Comparison of ENCODE assay signal across 26 cellular contexts in genomic region chr2:205629021-205629817, GRCh38. TPM values are rescaled to one million over a fixed set of nuclear protein-coding genes. Genes with fewer than 3 reads are reported as not detected.
DNase-seq lines count a peak whose midpoint lies in the region; ATAC-seq and TF ChIP-seq lines count a peak whose summit lies in the region.
"Had no signal": no experiment of that assay in that cellular context is flagged by ENCODE, and none has a peak within 500 bp of the region (broad histone marks: within the 10 kb centered on the region; RNA-seq: fewer than 3 reads in every experiment).

No MANE protein-coding gene starts in this region.

- POLR2A ChIA-PET in activated CD4-positive, alpha-beta memory T cell treated with anti-CD3 and anti-CD28 coated beads, Interleukin-2, amount 10 ng/mL, durations not matched to agents 7 days and 5 days (lab: Charles Lee) = no interaction called here

- no peaks in the 10 kb centered on the region for H3K9me3 ChIP-seq in neural progenitor cell (ENCODE audit: low read depth)
- H3K9me3 ChIP-seq: BLaER1, breast epithelium, pancreas, upper lobe of right lung had no signal

- H3K27me3 ChIP-seq in neural progenitor cell = no peaks in the 10 kb centered on the region
- H3K27me3 ChIP-seq: BLaER1, breast epithelium, pancreas, upper lobe of right lung had no signal

- H3K27me3 Mint-ChIP-seq in activated naive CD8-positive, alpha-beta T cell treated with anti-CD3 and anti-CD28 coated beads, Interleukin-2, amount 50 U/mL, for 24 hours = peaks cover 2% of the 10 kb centered on the region
- H3K27me3 Mint-ChIP-seq in activated naive CD8-positive, alpha-beta T cell treated with anti-CD3 and anti-CD28 coated beads for 36 hours = no peaks in the 10 kb centered on the region
- peaks cover 4% of the 10 kb centered on the region for H3K27me3 Mint-ChIP-seq in neural progenitor cell (ENCODE audit: insufficient read depth, low read depth)
- no peaks in the 10 kb centered on the region for H3K27me3 Mint-ChIP-seq in activated CD4-positive, alpha-beta memory T cell treated with anti-CD3 and anti-CD28 coated beads, Interleukin-2, amount 10 ng/mL, durations not matched to agents 7 days and 5 days
- H3K27me3 Mint-ChIP-seq: activated T-helper 17 cell treated with anti-CD3 and anti-CD28 coated beads, Interleukin-2, amount 50 U/mL, for 72 hours had no signal

- H3K4me1 Mint-ChIP-seq in activated naive CD8-positive, alpha-beta T cell treated with anti-CD3 and anti-CD28 coated beads, Interleukin-2, amount 50 U/mL, for 24 hours = peaks cover 2% of the 10 kb centered on the region
- peaks cover 2% of the 10 kb centered on the region for H3K4me1 Mint-ChIP-seq in activated naive CD8-positive, alpha-beta T cell treated with anti-CD3 and anti-CD28 coated beads for 36 hours
- H3K4me1 Mint-ChIP-seq in neural progenitor cell = peaks cover 21% of the 10 kb centered on the region
- H3K4me1 Mint-ChIP-seq in activated CD4-positive, alpha-beta memory T cell treated with anti-CD3 and anti-CD28 coated beads, Interleukin-2, amount 10 ng/mL, durations not matched to agents 7 days and 5 days = no peaks in the 10 kb centered on the region
- H3K4me1 Mint-ChIP-seq: activated T-helper 17 cell treated with anti-CD3 and anti-CD28 coated beads, Interleukin-2, amount 50 U/mL, for 72 hours; immature natural killer cell; stimulated activated memory B cell treated with anti-CD40 and anti-IgM and Interleukin-4, amounts not matched to agents 10 μg/mL and 1 μg/mL and 100 μg/mL, for 72 hours had no signal

- no peak overlapping the region for H3K9ac ChIP-seq in neural progenitor cell
- H3K9ac ChIP-seq: BLaER1 had no signal

- H3K79me2 ChIP-seq in neural progenitor cell (ENCODE audit: low read depth) = no peaks in the 10 kb centered on the region

- peaks cover 14% of the 10 kb centered on the region for H3K4me1 ChIP-seq in neural progenitor cell
- H3K4me1 ChIP-seq: breast epithelium, pancreas, upper lobe of right lung had no signal

- no peaks in the 10 kb centered on the region for H3F3A ChIP-seq in neural progenitor cell (ENCODE audit: low read depth)

- H4K20me1 ChIP-seq in neural progenitor cell (ENCODE audit: low read depth) = no peaks in the 10 kb centered on the region
- H4K20me1 ChIP-seq: BLaER1 had no signal

- TF ChIP-seq CTCF in neural progenitor cell (IDR thresholded peaks at IDR 0.05) = no peak

- peak; percentile 73 for ATAC-seq in activated naive CD8-positive, alpha-beta T cell treated with anti-CD3 and anti-CD28 coated beads, Interleukin-2, amount 50 U/mL, for 24 hours
- no peak for ATAC-seq in GM18907 (IDR thresholded peaks at IDR 0.05; ENCODE audit: unreplicated experiment)
- ATAC-seq: activated T-helper 17 cell treated with anti-CD3 and anti-CD28 coated beads, Interleukin-2, amount 50 U/mL, for 72 hours; pancreas; PC-3; stimulated activated memory B cell treated with anti-CD40 and anti-IgM and Interleukin-4, amounts not matched to agents 10 μg/mL and 1 μg/mL and 100 μg/mL, for 72 hours; upper lobe of right lung had no signal

- H2AFZ ChIP-seq in neural progenitor cell (replicated peaks) = peak overlapping the region; percentile 72

- H3K27ac ChIP-seq in neural progenitor cell = no peak overlapping the region
- H3K27ac ChIP-seq: BLaER1, breast epithelium, pancreas, upper lobe of right lung had no signal

- H3K4me2 ChIP-seq in neural progenitor cell = no peak overlapping the region
- H3K4me2 ChIP-seq: BLaER1 had no signal

- CTCF ChIA-PET in activated CD4-positive, alpha-beta memory T cell treated with anti-CD3 and anti-CD28 coated beads, Interleukin-2, amount 10 ng/mL, durations not matched to agents 7 days and 5 days (lab: Charles Lee) = no interaction called here

- H3K36me3 Mint-ChIP-seq in activated naive CD8-positive, alpha-beta T cell treated with anti-CD3 and anti-CD28 coated beads, Interleukin-2, amount 50 U/mL, for 24 hours (ENCODE audit: low read depth) = no peaks in the 10 kb centered on the region
- no peaks in the 10 kb centered on the region for H3K36me3 Mint-ChIP-seq in activated naive CD8-positive, alpha-beta T cell treated with anti-CD3 and anti-CD28 coated beads for 36 hours
- H3K36me3 Mint-ChIP-seq in neural progenitor cell = no peaks in the 10 kb centered on the region
- H3K36me3 Mint-ChIP-seq in activated CD4-positive, alpha-beta memory T cell treated with anti-CD3 and anti-CD28 coated beads, Interleukin-2, amount 10 ng/mL, durations not matched to agents 7 days and 5 days (ENCODE audit: low read depth) = no peaks in the 10 kb centered on the region
- H3K36me3 Mint-ChIP-seq: immature natural killer cell; stimulated activated memory B cell treated with anti-CD40 and anti-IgM and Interleukin-4, amounts not matched to agents 10 μg/mL and 1 μg/mL and 100 μg/mL, for 72 hours had no signal

- H3K4me3 Mint-ChIP-seq in activated naive CD8-positive, alpha-beta T cell treated with anti-CD3 and anti-CD28 coated beads, Interleukin-2, amount 50 U/mL, for 24 hours = no peak overlapping the region
- H3K4me3 Mint-ChIP-seq in activated naive CD8-positive, alpha-beta T cell treated with anti-CD3 and anti-CD28 coated beads for 36 hours = no peak overlapping the region
- no peak overlapping the region for H3K4me3 Mint-ChIP-seq in neural progenitor cell
- no peak overlapping the region for H3K4me3 Mint-ChIP-seq in activated CD4-positive, alpha-beta memory T cell treated with anti-CD3 and anti-CD28 coated beads, Interleukin-2, amount 10 ng/mL, durations not matched to agents 7 days and 5 days
- H3K4me3 Mint-ChIP-seq: activated T-helper 17 cell treated with anti-CD3 and anti-CD28 coated beads, Interleukin-2, amount 50 U/mL, for 72 hours; immature natural killer cell; neural crest cell; stimulated activated memory B cell treated with anti-CD40 and anti-IgM and Interleukin-4, amounts not matched to agents 10 μg/mL and 1 μg/mL and 100 μg/mL, for 72 hours had no signal

- H3K27ac Mint-ChIP-seq in activated naive CD8-positive, alpha-beta T cell treated with anti-CD3 and anti-CD28 coated beads, Interleukin-2, amount 50 U/mL, for 24 hours = no peak overlapping the region
- no peak overlapping the region for H3K27ac Mint-ChIP-seq in activated naive CD8-positive, alpha-beta T cell treated with anti-CD3 and anti-CD28 coated beads for 36 hours
- no peak overlapping the region for H3K27ac Mint-ChIP-seq in neural progenitor cell
- H3K27ac Mint-ChIP-seq in activated CD4-positive, alpha-beta memory T cell treated with anti-CD3 and anti-CD28 coated beads, Interleukin-2, amount 10 ng/mL, durations not matched to agents 7 days and 5 days = no peak overlapping the region
- H3K27ac Mint-ChIP-seq: activated T-helper 17 cell treated with anti-CD3 and anti-CD28 coated beads, Interleukin-2, amount 50 U/mL, for 72 hours; immature natural killer cell; stimulated activated memory B cell treated with anti-CD40 and anti-IgM and Interleukin-4, amounts not matched to agents 10 μg/mL and 1 μg/mL and 100 μg/mL, for 72 hours had no signal

- H3K9me3 Mint-ChIP-seq in activated naive CD8-positive, alpha-beta T cell treated with anti-CD3 and anti-CD28 coated beads, Interleukin-2, amount 50 U/mL, for 24 hours = no peaks in the 10 kb centered on the region
- no peaks in the 10 kb centered on the region for H3K9me3 Mint-ChIP-seq in activated naive CD8-positive, alpha-beta T cell treated with anti-CD3 and anti-CD28 coated beads for 36 hours
- peaks cover 7% of the 10 kb centered on the region for H3K9me3 Mint-ChIP-seq in neural progenitor cell
- no peaks in the 10 kb centered on the region for H3K9me3 Mint-ChIP-seq in activated CD4-positive, alpha-beta memory T cell treated with anti-CD3 and anti-CD28 coated beads, Interleukin-2, amount 10 ng/mL, durations not matched to agents 7 days and 5 days
- H3K9me3 Mint-ChIP-seq: activated T-helper 17 cell treated with anti-CD3 and anti-CD28 coated beads, Interleukin-2, amount 50 U/mL, for 72 hours; immature natural killer cell had no signal

- DNase-seq in activated naive CD8-positive, alpha-beta T cell treated with anti-CD3 and anti-CD28 coated beads, Interleukin-2, amount 50 U/mL, for 24 hours = no peak
- no peak for DNase-seq in activated naive CD8-positive, alpha-beta T cell treated with anti-CD3 and anti-CD28 coated beads for 36 hours
- DNase-seq in NCI-H146 (lab: John Stamatoyannopoulos, UW) (peak; percentile 87), SW480 (ENCODE audit: low spot score) (peak; percentile 25), neural progenitor cell (ENCODE audit: low spot score) (no peak)
- no peak for DNase-seq in NK-92 treated with Interleukin-12 subunit alpha and Interleukin-12 subunit beta, amount 100 ng/mL, for 24 hours (lab: John Stamatoyannopoulos, UW)
- DNase-seq in activated CD4-positive, alpha-beta memory T cell treated with anti-CD3 and anti-CD28 coated beads, Interleukin-2, amount 10 ng/mL, durations not matched to agents 7 days and 5 days = no peak
- DNase-seq: activated CD4-positive, CD25-positive, alpha-beta regulatory T cell treated with anti-CD3 and anti-CD28 coated beads, Interleukin-2, amount 50 U/mL, for 72 hours; activated naive CD4-positive, alpha-beta T cell treated with anti-CD3 and anti-CD28 coated beads, Interleukin-2, amount 50 U/mL, for 16 hours; DMS79 treated with DMSO at 0.1 percent for 48 hours; GF-D8; immature natural killer cell; IMR-90; left cardiac atrium; mammary epithelial cell; NCI-H1694 treated with DMSO at 0.1 percent for 48 hours; pancreas; PC-3; T-helper 2 cell; upper lobe of right lung had no signal

- no peaks in the 10 kb centered on the region for H3K36me3 ChIP-seq in neural progenitor cell
- H3K36me3 ChIP-seq: BLaER1, breast epithelium, pancreas, upper lobe of right lung had no signal

- no peak overlapping the region for H3K4me3 ChIP-seq in neural progenitor cell
- H3K4me3 ChIP-seq: BLaER1, breast epithelium, pancreas, upper lobe of right lung had no signal

RNA-seq across cellular contexts. Expression of gene NRP2, which starts 53.1 kb away (rescaled TPM):
- 1 to 10 TPM; 1.1 to 2.0 TPM for total RNA-seq in activated naive CD8-positive, alpha-beta T cell treated with anti-CD3 and anti-CD28 coated beads for 36 hours
- 27.8 and 32.0 TPM in 2 replicates for total RNA-seq in neural progenitor cell (ENCODE audit: low replicate concordance)
- 1 to 10 TPM; 1.4 to 2.3 TPM for total RNA-seq in activated CD4-positive, alpha-beta memory T cell treated with anti-CD3 and anti-CD28 coated beads, Interleukin-2, amount 10 ng/mL, durations not matched to agents 7 days and 5 days

Comparison
In these comparisons a context has a peak if more than half of its experiments do, and no peak if none do; other contexts are left out.
1. DNase-seq: peak in NCI-H146 (single experiment) and SW480 (single experiment); none in activated naive CD8-positive, alpha-beta T cell treated with anti-CD3 and anti-CD28 coated beads, Interleukin-2, amount 50 U/mL, for 24 hours (single experiment), activated naive CD8-positive, alpha-beta T cell treated with anti-CD3 and anti-CD28 coated beads for 36 hours (single experiment), neural progenitor cell (single experiment), NK-92 treated with Interleukin-12 subunit alpha and Interleukin-12 subunit beta, amount 100 ng/mL, for 24 hours (single experiment) and activated CD4-positive, alpha-beta memory T cell treated with anti-CD3 and anti-CD28 coated beads, Interleukin-2, amount 10 ng/mL, durations not matched to agents 7 days and 5 days (single experiment).